ENCODE assay signal across 35 cellular contexts in genomic region chr12:42926232-42926631, GRCh38.
"Had no signal": no experiment of that assay in that cellular context is flagged by ENCODE, and none has a peak within 500 bp of the region (broad histone marks: within the 10 kb centered on the region; RNA-seq: fewer than 3 reads in every experiment).

No MANE protein-coding gene starts in this region.

- H3K27ac ChIP-seq: adrenal gland, body of pancreas, brain microvascular endothelial cell, breast epithelium, WERI-Rb-1 had no signal

- H3K4me3 ChIP-seq: adrenal gland, body of pancreas, breast epithelium had no signal

- H3K27me3 ChIP-seq: adrenal gland, body of pancreas, brain microvascular endothelial cell, breast epithelium had no signal

- H3K9me3 ChIP-seq: adrenal gland, body of pancreas, breast epithelium had no signal

- H3K36me3 ChIP-seq: adrenal gland, brain microvascular endothelial cell, breast epithelium, WERI-Rb-1 had no signal

- ATAC-seq: activated CD4-positive, alpha-beta T cell treated with anti-CD3 and anti-CD28 coated beads for 36 hours; activated CD4-positive, CD25-positive, alpha-beta regulatory T cell treated with anti-CD3 and anti-CD28 coated beads, Interleukin-2, amount 50 U/mL, for 24 hours; activated CD8-positive, alpha-beta memory T cell treated with anti-CD3 and anti-CD28 coated beads, Interleukin-2, amount 10 ng/mL, durations not matched to agents 7 days and 5 days; activated CD8-positive, alpha-beta T cell treated with anti-CD3 and anti-CD28 coated beads, Interleukin-2, amount 10 ng/mL, durations not matched to agents 7 days and 5 days; activated naive CD4-positive, alpha-beta T cell treated with anti-CD3 and anti-CD28 coated beads, Interleukin-2, amount 50 U/mL, for 72 hours; body of pancreas; WTC11 had no signal

- DNase-seq: activated CD4-positive, alpha-beta memory T cell treated with anti-CD3 and anti-CD28 coated beads, Interleukin-2, amount 10 ng/mL, durations not matched to agents 7 days and 5 days; activated CD4-positive, alpha-beta T cell treated with anti-CD3 and anti-CD28 coated beads for 1 hour; activated CD4-positive, alpha-beta T cell treated with anti-CD3 and anti-CD28 coated beads for 36 hours; activated CD4-positive, alpha-beta T cell treated with anti-CD3 and anti-CD28 coated beads for 48 hours; activated CD4-positive, alpha-beta T cell treated with anti-CD3 and anti-CD28 coated beads, Interleukin-2, amount 10 ng/mL, durations not matched to agents 7 days and 5 days; activated CD4-positive, alpha-beta T cell treated with anti-CD3 and anti-CD28 coated beads, Interleukin-2, amount 50 U/mL, for 48 hours; activated CD4-positive, CD25-positive, alpha-beta regulatory T cell; activated CD8-positive, alpha-beta memory T cell treated with anti-CD3 and anti-CD28 coated beads for 24 hours; activated CD8-positive, alpha-beta memory T cell treated with anti-CD3 and anti-CD28 coated beads, Interleukin-2, amount 10 ng/mL, durations not matched to agents 7 days and 5 days; activated CD8-positive, alpha-beta memory T cell treated with anti-CD3 and anti-CD28 coated beads, Interleukin-2, amount 50 U/mL, for 48 hours; activated CD8-positive, alpha-beta T cell treated with anti-CD3 and anti-CD28 coated beads, Interleukin-2, amount 10 ng/mL, durations not matched to agents 7 days and 5 days; activated effector memory CD4-positive, alpha-beta T cell treated with anti-CD3 and anti-CD28 coated beads, Interleukin-2, amount 50 U/mL, for 16 hours; activated gamma-delta T cell treated with Interleukin-2 at 50 U/mL for 16 hours; activated naive CD4-positive, alpha-beta T cell; activated naive CD4-positive, alpha-beta T cell treated with anti-CD3 and anti-CD28 coated beads for 36 hours; activated naive CD4-positive, alpha-beta T cell treated with anti-CD3 and anti-CD28 coated beads, Interleukin-2, amount 50 U/mL, for 16 hours; activated naive CD8-positive, alpha-beta T cell treated with anti-CD3 and anti-CD28 coated beads for 36 hours; activated T-cell treated with anti-CD3 and anti-CD28 coated beads, Interleukin-2, amount 50 U/mL, for 24 hours; activated T-cell treated with anti-CD3 and anti-CD28 coated beads, Interleukin-2, amount 50 U/mL, for 48 hours; adrenal gland; amniotic stem cell; aorta; body of pancreas; brain microvascular endothelial cell; central memory CD4-positive, alpha-beta T cell; T-helper 1 cell; T-helper 2 cell; T-helper 9 cell; WERI-Rb-1 had no signal

- H3K4me1 ChIP-seq: adrenal gland, breast epithelium had no signal

- FAIRE-seq: astrocyte, TTC549 had no signal
